Comparison of ENCODE assay signal across 24 cellular contexts in the genomic region with DNA sequence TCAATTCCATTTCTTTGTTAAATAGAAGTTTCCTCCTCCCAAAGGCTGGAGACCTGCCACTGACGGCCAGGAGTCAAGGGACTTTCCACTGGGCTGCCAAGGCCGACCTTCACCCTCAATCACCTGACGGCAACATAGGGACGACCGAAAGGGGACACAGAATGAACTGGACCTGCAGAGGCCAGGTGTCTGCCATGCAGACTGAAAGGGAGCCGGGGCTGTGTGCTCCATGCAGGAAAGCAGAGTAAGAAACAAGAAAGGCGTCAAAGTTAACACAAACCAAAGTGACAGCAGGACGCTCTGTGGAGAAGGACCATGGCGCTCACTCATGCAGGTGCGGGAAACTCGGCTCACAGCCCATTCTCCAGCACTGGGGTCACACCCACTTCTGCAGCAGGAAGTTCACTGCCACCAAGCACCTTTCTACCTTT. TPM values are rescaled to one million over a fixed set of nuclear protein-coding genes. Genes with fewer than 3 reads are reported as not detected.
DNase-seq lines count a peak whose midpoint lies in the region; ATAC-seq and TF ChIP-seq lines count a peak whose summit lies in the region.
"Had no signal": no experiment of that assay in that cellular context is flagged by ENCODE, and none has a peak within 500 bp of the region (broad histone marks: within the 10 kb centered on the region; RNA-seq: fewer than 3 reads in every experiment).

No MANE protein-coding gene starts in this region.

- no peak overlapping the region for H2AFZ ChIP-seq in osteoblast (ENCODE audit: low read length)
- H2AFZ ChIP-seq: GM23248, PC-9 had no signal

- H3K36me3 ChIP-seq in BE2C (peaks cover 6% of the 10 kb centered on the region; the same call in 1 of the 2 replicates), right lobe of liver (peaks cover 5 to 29% (median 14%) of the 10 kb centered on the region in 4 donors), sigmoid colon (peaks cover 18 to 65% (median 28%) of the 10 kb centered on the region in 4 donors), osteoblast (ENCODE audit: insufficient read depth, low read length) (peaks cover 28% of the 10 kb centered on the region)

- TF ChIP-seq EP300 in sigmoid colon (IDR thresholded peaks at IDR 0.05), result no peak

- TF ChIP-seq CTCF in BE2C (IDR thresholded peaks at IDR 0.05; ENCODE audit: low read depth, low read length) (no peak), WTC11 (IDR thresholded peaks at IDR 0.05) (no peak), right lobe of liver (IDR thresholded peaks at IDR 0.05) (no peak), sigmoid colon (IDR thresholded peaks at IDR 0.05) (no peak), osteoblast (IDR thresholded peaks at IDR 0.05; ENCODE audit: extremely low read depth, low read depth, low read length) (no peak)

- H3K4me3 ChIP-seq in BE2C (ENCODE audit: low read depth, low read length), result no peak overlapping the region
- no peak overlapping the region for H3K4me3 ChIP-seq in right lobe of liver
- no peak overlapping the region for H3K4me3 ChIP-seq in sigmoid colon
- no peak overlapping the region for H3K4me3 ChIP-seq in osteoblast (ENCODE audit: insufficient read depth, low read length)
- H3K4me3 ChIP-seq: GM23248, HAP-1, PC-9 had no signal

- 18% methylated on average over 8 of the region's 11 CpGs for WGBS in right lobe of liver (ENCODE audit: insufficient coverage, low coverage, low lambda C conversion rate, missing lambda C conversion rate)
- 75 to 85% methylated on average over 11 of the region's 11 CpGs for WGBS in sigmoid colon, 2 donors

- no peak for TF ChIP-seq POLR2A in right lobe of liver (IDR thresholded peaks at IDR 0.05)
- TF ChIP-seq POLR2A in sigmoid colon (IDR thresholded peaks at IDR 0.05), result no peak

- ATAC-seq in WTC11, result no peak
- peak; percentile 79 to 87 (median 80) for ATAC-seq in right lobe of liver

- peaks cover 25% of the 10 kb centered on the region for H3K36me3 Mint-ChIP-seq in WTC11

- H3K79me2 ChIP-seq in osteoblast (ENCODE audit: insufficient read depth, low read length), result peaks cover 3% of the 10 kb centered on the region

- intact Hi-C loops in right lobe of liver (cut with DNase I) (no loop called here), sigmoid colon (cut with DNase I) (no loop called here)

- no peaks in the 10 kb centered on the region for H3K9me3 ChIP-seq in BE2C
- H3K9me3 ChIP-seq in right lobe of liver, result no peaks in the 10 kb centered on the region
- H3K9me3 ChIP-seq in sigmoid colon, result no peaks in the 10 kb centered on the region
- no peaks in the 10 kb centered on the region for H3K9me3 ChIP-seq in osteoblast (ENCODE audit: low read depth, low read length)
- H3K9me3 ChIP-seq: HAP-1 had no signal

- POLR2A ChIA-PET in WTC11 (lab: Charles Lee), result no interaction called here
- POLR2A ChIA-PET in HEK293T (lab: Yijun Ruan, JAX), result no interaction called here

- H3K9me3 Mint-ChIP-seq in WTC11, result no peaks in the 10 kb centered on the region
- H3K9me3 Mint-ChIP-seq: CD4-positive, CD25-positive, alpha-beta regulatory T cell had no signal

- no peak overlapping the region for H3K4me2 ChIP-seq in osteoblast (ENCODE audit: insufficient read depth, low read length)
- H3K4me2 ChIP-seq: PC-9 had no signal

- DNase-seq in BE2C (peak; percentile 1), WTC11 (ENCODE audit: low spot score) (no peak), right lobe of liver (peak; percentile 83 to 91 (median 87)), sigmoid colon (peak; percentile 53), osteoblast (ENCODE audit: insufficient read length, low spot score, missing footprints) (no peak), HEK293T (ENCODE audit: extremely low spot score) (no peak)
- DNase-seq in activated CD4-positive, alpha-beta T cell treated with anti-CD3 and anti-CD28 coated beads, Interleukin-2, amount 50 U/mL, for 1 hour, result no peak
- DNase-seq: CD4-positive, CD25-positive, alpha-beta regulatory T cell; DMS79; GM23248; KG1; NCI-H1092; NCI-H1436 treated with DMSO at 0.1 percent for 48 hours; NCI-H1930; NCI-H2227 treated with DMSO at 0.1 percent for 48 hours; NCI-H510A; NCI-H748 treated with DMSO at 0.1 percent for 48 hours; PC-9; RPMI8226; SHP77 treated with DMSO at 0.1 percent for 48 hours had no signal

- no peaks in the 10 kb centered on the region for H3K4me1 ChIP-seq in BE2C
- peaks cover 0 to 50% (median 23%) of the 10 kb centered on the region in 4 donors for H3K4me1 ChIP-seq in right lobe of liver
- H3K4me1 ChIP-seq in sigmoid colon, result peaks cover 0 to 12% (median 7%) of the 10 kb centered on the region in 4 donors
- no peaks in the 10 kb centered on the region for H3K4me1 ChIP-seq in osteoblast (ENCODE audit: insufficient read depth, low read length)

- CTCF ChIA-PET in WTC11 (lab: Charles Lee) (no interaction called here), HEK293T (lab: Yijun Ruan, JAX) (no interaction called here)

- H3K27ac ChIP-seq in right lobe of liver (peak overlapping the region in 2 of 3 donors; percentile 41 to 56), sigmoid colon (no peak overlapping the region), osteoblast (ENCODE audit: low read depth, low read length) (no peak overlapping the region)
- H3K27ac ChIP-seq: GM23248, HL-60, PC-9 had no signal

- no peaks in the 10 kb centered on the region for H3K27me3 Mint-ChIP-seq in WTC11 (ENCODE audit: low read depth)
- H3K27me3 Mint-ChIP-seq: CD4-positive, CD25-positive, alpha-beta regulatory T cell had no signal

- peak overlapping the region; percentile 76 for H3K27ac Mint-ChIP-seq in WTC11

- peaks cover 16% of the 10 kb centered on the region for H3K4me1 Mint-ChIP-seq in WTC11

- H3K27me3 ChIP-seq in BE2C (no peaks in the 10 kb centered on the region), right lobe of liver (no peaks in the 10 kb centered on the region), sigmoid colon (no peaks in the 10 kb centered on the region), osteoblast (ENCODE audit: insufficient read depth, low read length) (no peaks in the 10 kb centered on the region)

- H3K4me3 Mint-ChIP-seq in WTC11, result no peak overlapping the region
- H3K4me3 Mint-ChIP-seq: CD4-positive, CD25-positive, alpha-beta regulatory T cell had no signal

- peaks cover 7% of the 10 kb centered on the region for H4K20me1 ChIP-seq in osteoblast (ENCODE audit: insufficient read depth, low read length)

TF ChIP-seq in WTC11, 78 proteins besides CTCF, POLR2A, EP300 and RAD21 (continues in another document):
- no peak for TF ChIP-seq ZNF281 (CRISPR knock-in tag; IDR thresholded peaks at IDR 0.05)
- no peak for TF ChIP-seq FOXP1 (CRISPR knock-in tag; IDR thresholded peaks at IDR 0.05; ENCODE audit: borderline replicate concordance)
- no peak for TF ChIP-seq TEAD1 (CRISPR knock-in tag; IDR thresholded peaks at IDR 0.05)

TF ChIP-seq in HEK293T, 16 proteins besides CTCF, POLR2A, EP300 and RAD21:
- TF ChIP-seq SP1 (IDR thresholded peaks at IDR 0.05), result no peak
TF ChIP-seq in HEK293T: peak in this region for 0.

RNA-seq across cellular contexts. Expression of gene ZXDC, which starts 26.1 kb away (rescaled TPM):
- 27.0 TPM for polyA plus RNA-seq in BE2C (2012; ENCODE audit: insufficient read depth, insufficient read length, low read depth)
- 32.9 to 34.7 TPM (median 33.4 TPM) in 3 replicates for total RNA-seq in WTC11 (2021)
- 10 to 100 TPM; 16.4 to 30.2 (median 24.0) TPM for total RNA-seq in right lobe of liver
- total RNA-seq in sigmoid colon, result 10 to 100 TPM; 26.4 to 33.8 (median 28.9) TPM
- polyA plus RNA-seq in sigmoid colon, result 10 to 100 TPM in 1 of 3 donors, 1 to 10 TPM in 2; 5.5 to 14.4 (median 6.0) TPM
- total RNA-seq in osteoblast, result 26.8 and 27.1 TPM in 2 replicates

RNA-seq across cellular contexts. Expression of gene CFAP100, which starts 54.9 kb away (rescaled TPM):
- not detected for polyA plus RNA-seq in BE2C (2012; ENCODE audit: insufficient read depth, insufficient read length, low read depth)
- total RNA-seq in WTC11 (2021) (0.41 TPM in 1 of 3 replicates, not detected in the others), right lobe of liver (not detected), sigmoid colon (not detected), osteoblast (not detected in 2 replicates)
- polyA plus RNA-seq in sigmoid colon, result not detected
- total RNA-seq: A673; CD4-positive, CD25-positive, alpha-beta regulatory T cell; GM23248; PC-9 had no signal
- polyA plus RNA-seq: BJ; CD4-positive, CD25-positive, alpha-beta regulatory T cell; GM23248 had no signal

Comparison
In these comparisons a context has a peak if more than half of its experiments do, and no peak if none do; other contexts are left out.
1. DNase-seq: peak in BE2C (single experiment), right lobe of liver (3 of 3) and sigmoid colon (single experiment); none in WTC11 (single experiment), osteoblast (single experiment), activated CD4-positive, alpha-beta T cell treated with anti-CD3 and anti-CD28 coated beads, Interleukin-2, amount 50 U/mL, for 1 hour (single experiment) and HEK293T (single experiment).
2. H3K27ac ChIP-seq: peak in right lobe of liver (2 of 3); none in sigmoid colon (0 of 4) and osteoblast (single experiment).